Comparison of ENCODE assay signal across 13 cellular contexts in genomic region chr10:81870472-81870871, GRCh38. TPM values are rescaled to one million over a fixed set of nuclear protein-coding genes. Genes with fewer than 3 reads are reported as not detected.
"Had no signal": no experiment of that assay in that cellular context is flagged by ENCODE, and none has a peak within 500 bp of the region (broad histone marks: within the 10 kb centered on the region; RNA-seq: fewer than 3 reads in every experiment).

No MANE protein-coding gene starts in this region.

- H3K36me3 ChIP-seq: HAP-1 had no signal

- H3K9ac ChIP-seq: KMS-11 had no signal

- H3K4me1 ChIP-seq: HAP-1 had no signal

- H3K4me3 ChIP-seq: GM23338, HAP-1 had no signal

- H3K27ac ChIP-seq: HL-60, KMS-11 had no signal

- H2AFZ ChIP-seq: GM23338 had no signal

- H3K9me3 ChIP-seq: HAP-1 had no signal

- ATAC-seq: GM23338, HCT116 had no signal

- DNase-seq: H7, HFFc6, Karpas-422, KBM-7 had no signal

- H3K4me2 ChIP-seq: GM23338, KMS-11 had no signal

RNA-seq across cellular contexts. Expression of gene NRG3, which starts 4.5 kb away (rescaled TPM):
- total RNA-seq: H4, HFFc6, HT1080, LHCN-M2 had no signal
- polyA plus RNA-seq: IgD-negative memory B cell had no signal
